Comparison of ENCODE assay signal across 25 cellular contexts in genomic region chr16:89705006-89705405, GRCh38. TPM values are rescaled to one million over a fixed set of nuclear protein-coding genes. Genes with fewer than 3 reads are reported as not detected.
DNase-seq lines count a peak whose midpoint lies in the region; ATAC-seq, FAIRE-seq and TF ChIP-seq lines count a peak whose summit lies in the region.
"Had no signal": no experiment of that assay in that cellular context is flagged by ENCODE, and none has a peak within 500 bp of the region (broad histone marks: within the 10 kb centered on the region; RNA-seq: fewer than 3 reads in every experiment).

No MANE protein-coding gene starts in this region.

- 82% methylated on average over 15 of the region's 15 CpGs for WGBS in HepG2 (ENCODE audit: low lambda C conversion rate)
- WGBS in right lobe of liver (ENCODE audit: insufficient coverage, low coverage, low lambda C conversion rate, missing lambda C conversion rate), result 77% methylated on average over 7 of the region's 15 CpGs
- WGBS in SK-N-SH (ENCODE audit: low lambda C conversion rate), result 54% methylated on average over 12 of the region's 15 CpGs

- POLR2A ChIA-PET in HepG2 (lab: Yijun Ruan, JAX), result interaction anchor here (1.2 to 2.8 kb wide), 4 partner anchors 14 to 218 kb away, joined by 4 to 12 read pairs (median 6); partner anchors contain the start of genes TUBB3 and VPS9D1
- POLR2A ChIA-PET in SK-N-SH (lab: Yijun Ruan, JAX), result interaction anchor here (1.5 kb wide), 1 partner anchor 217 kb away, joined by 7 read pairs; no protein-coding TSS in a partner anchor

- H4K20me1 ChIP-seq in HepG2 (ENCODE audit: insufficient read depth, low read length), result no peaks in the 10 kb centered on the region
- peaks cover 6% of the 10 kb centered on the region for H4K20me1 ChIP-seq in astrocyte (ENCODE audit: insufficient read depth, low read length)
- H4K20me1 ChIP-seq in SK-N-SH (ENCODE audit: insufficient read depth), result peaks cover 4% of the 10 kb centered on the region; the same call in 1 of the 2 replicates

- no peak for TF ChIP-seq EP300 in HepG2 (IDR thresholded peaks at IDR 0.05; ENCODE audit: low read depth in 2 of 2, low read length in 2 of 2)
- TF ChIP-seq EP300 in HepG2 (CRISPR knock-in tag; IDR thresholded peaks at IDR 0.05; ENCODE audit: borderline replicate concordance), result no peak
- no peak for TF ChIP-seq EP300 in SK-N-SH (IDR thresholded peaks at IDR 0.05; ENCODE audit: borderline replicate concordance in 1 of 2, low read depth in 1 of 2, low read length in 1 of 2)

- H3K27ac ChIP-seq in HepG2 (ENCODE audit: extremely low read length, insufficient read depth, low read length), result no peak overlapping the region
- H3K27ac ChIP-seq in right lobe of liver, result no peak overlapping the region
- no peak overlapping the region for H3K27ac ChIP-seq in astrocyte (ENCODE audit: low read depth, low read length)
- no peak overlapping the region for H3K27ac ChIP-seq in SK-N-SH (ENCODE audit: low read depth in 2 of 2, low read length in 1 of 2)

- no peak for ATAC-seq in HepG2
- ATAC-seq in right lobe of liver, result no peak
- no peak for ATAC-seq in GM21526 (IDR thresholded peaks at IDR 0.05; ENCODE audit: low FRiP score, unreplicated experiment)
- ATAC-seq in HG03520 (IDR thresholded peaks at IDR 0.05; ENCODE audit: unreplicated experiment), result no peak
- ATAC-seq: Right ventricle myocardium inferior had no signal

- peaks cover 13% of the 10 kb centered on the region for H3F3A ChIP-seq in SK-N-SH (replicated peaks; ENCODE audit: insufficient read depth)

- FAIRE-seq in HepG2 (lab: Jason Lieb, UNC), result peak; percentile 4
- no peak for FAIRE-seq in astrocyte (lab: Jason Lieb, UNC)
- FAIRE-seq: G401.6, GM12892, RCC 7860 had no signal

- in situ Hi-C loops in HepG2 (cut with HindIII; ENCODE audit: extremely low pct_ligation_motif_present, low pct_unique_long_range_greater_than_20kb), result loop anchor here (5.0 kb wide), 1 partner anchor 72 kb away; no protein-coding TSS in a partner anchor

- H3K4me3 ChIP-seq in HepG2 (replicated peaks in 1 of 3; ENCODE audit: insufficient read depth in 1 of 3, low read depth in 2 of 3, low read length in 3 of 3), result no peak overlapping the region
- H3K4me3 ChIP-seq in right lobe of liver, result no peak overlapping the region
- no peak overlapping the region for H3K4me3 ChIP-seq in astrocyte (ENCODE audit: insufficient read depth, low read depth, low read length)
- H3K4me3 ChIP-seq in SK-N-SH (ENCODE audit: low read depth in 2 of 2, low read length in 1 of 2), result no peak overlapping the region

- H3K27me3 ChIP-seq in HepG2 (ENCODE audit: control insufficient read depth in 1 of 2, insufficient read depth in 2 of 2, low read length in 2 of 2) (no peaks in the 10 kb centered on the region), right lobe of liver (no peaks in the 10 kb centered on the region), astrocyte (ENCODE audit: insufficient read depth, low read length) (no peaks in the 10 kb centered on the region), SK-N-SH (ENCODE audit: insufficient read depth) (no peaks in the 10 kb centered on the region)
- H3K27me3 ChIP-seq: BE2C had no signal

- no peaks in the 10 kb centered on the region for H3K9me2 ChIP-seq in SK-N-SH

- H3K4me2 ChIP-seq in HepG2 (ENCODE audit: low read depth, low read length) (no peak overlapping the region), astrocyte (ENCODE audit: low read length) (no peak overlapping the region), SK-N-SH (no peak overlapping the region)

- no peak for TF ChIP-seq RAD21 in HepG2 (CRISPR knock-in tag; IDR thresholded peaks at IDR 0.05)
- no peak for TF ChIP-seq RAD21 in SK-N-SH (IDR thresholded peaks at IDR 0.05; ENCODE audit: low read length)

- H3K9me3 Mint-ChIP-seq in astrocyte (ENCODE audit: unreplicated experiment) (no peaks in the 10 kb centered on the region), neural crest cell (no peaks in the 10 kb centered on the region)
- H3K9me3 Mint-ChIP-seq: CD4-positive, CD25-positive, alpha-beta regulatory T cell had no signal

- no TSS peak for BruUV-seq in HepG2 (replicated peaks; lab: Mats Ljungman, UMichigan)

- H3K36me3 Mint-ChIP-seq in astrocyte (ENCODE audit: low read depth, unreplicated experiment) (no peaks in the 10 kb centered on the region), neural crest cell (ENCODE audit: low read depth) (no peaks in the 10 kb centered on the region)
- H3K36me3 Mint-ChIP-seq: CD4-positive, CD25-positive, alpha-beta regulatory T cell had no signal

- peaks cover 17% of the 10 kb centered on the region for H3K4me1 ChIP-seq in HepG2 (ENCODE audit: insufficient read depth, low read length)
- H3K4me1 ChIP-seq in right lobe of liver, result peaks cover 0 to 9% (median 3%) of the 10 kb centered on the region in 4 donors
- peaks cover 11% of the 10 kb centered on the region for H3K4me1 ChIP-seq in astrocyte (ENCODE audit: insufficient read depth, low read length)
- peaks cover 6 to 12% of the 10 kb centered on the region in 2 experiments; a peak in 2 of 4 replicates for H3K4me1 ChIP-seq in SK-N-SH (ENCODE audit: control insufficient read depth in 1 of 2, insufficient read depth in 2 of 2, low read depth in 1 of 2, low read length in 1 of 2)

- DNase-seq in HepG2 (ENCODE audit: low spot score), result no peak
- DNase-seq in right lobe of liver, result no peak
- no peak for DNase-seq in astrocyte (ENCODE audit: low read depth)
- DNase-seq in neural crest cell (ENCODE audit: low read depth, low spot score), result no peak
- no peak for DNase-seq in MV-4-11 (lab: John Stamatoyannopoulos, UW)
- no peak for DNase-seq in SK-N-SH
- DNase-seq: BE2C; CD4-positive, CD25-positive, alpha-beta regulatory T cell; COR-L47; DMS 273 treated with DMSO at 0.1 percent for 48 hours; KBM-7; NCI-H1092 treated with DMSO at 0.1 percent for 48 hours; NCI-H146; NCI-H2029 treated with DMSO at 0.1 percent for 48 hours; NCI-H2171; NCI-H345; NCI-H524; NCI-H774; SW 1271 had no signal

- H3K79me2 ChIP-seq in HepG2 (ENCODE audit: insufficient read depth, low read length), result no peaks in the 10 kb centered on the region
- H3K79me2 ChIP-seq in astrocyte (ENCODE audit: insufficient read depth, low read length), result no peaks in the 10 kb centered on the region
- no peaks in the 10 kb centered on the region for H3K79me2 ChIP-seq in SK-N-SH (ENCODE audit: insufficient read depth)

- TF ChIP-seq CTCF in HepG2 (CRISPR knock-in tag; IDR thresholded peaks at IDR 0.05), result no peak
- TF ChIP-seq CTCF in right lobe of liver (IDR thresholded peaks at IDR 0.05), result no peak
- TF ChIP-seq CTCF in astrocyte (IDR thresholded peaks at IDR 0.05; ENCODE audit: insufficient read depth, low read depth, low read length), result no peak
- TF ChIP-seq CTCF in neural crest cell (conservative IDR thresholded peaks at IDR 0.05), result no peak
- TF ChIP-seq CTCF in SK-N-SH (IDR thresholded peaks at IDR 0.05), result no peak

- intact Hi-C loops in HepG2 (cut with micrococcal nuclease; ENCODE audit: unreplicated experiment) (loop anchor here (10.0 kb wide), 1 partner anchor 120 kb away; the partner anchor contains the start of gene SPIRE2), right lobe of liver (cut with DNase I) (loop anchor here (10.0 kb wide), 2 partner anchors 90 to 170 kb away; partner anchors contain the start of gene TCF25 (in 1 of the 2))

- H3K27me3 Mint-ChIP-seq in astrocyte (ENCODE audit: low read depth, unreplicated experiment) (no peaks in the 10 kb centered on the region), neural crest cell (ENCODE audit: low read depth) (peaks cover 3% of the 10 kb centered on the region)
- H3K27me3 Mint-ChIP-seq: CD4-positive, CD25-positive, alpha-beta regulatory T cell had no signal

- H3K9me3 ChIP-seq in HepG2 (ENCODE audit: low read length) (no peaks in the 10 kb centered on the region), right lobe of liver (no peaks in the 10 kb centered on the region), astrocyte (ENCODE audit: insufficient read depth, low read depth, low read length) (no peaks in the 10 kb centered on the region), SK-N-SH (no peaks in the 10 kb centered on the region)
- H3K9me3 ChIP-seq: BE2C had no signal

- TF ChIP-seq POLR2A in HepG2 (IDR thresholded peaks at IDR 0.05; ENCODE audit: insufficient read depth in 1 of 2, low read depth in 2 of 2, low read length in 2 of 2) (no peak), right lobe of liver (IDR thresholded peaks at IDR 0.05) (no peak)

- CTCF ChIA-PET in HepG2 (lab: Yijun Ruan, JAX; ENCODE audit: low intra/inter-chr PET ratio, low total read pairs) (no interaction called here), SK-N-SH (lab: Yijun Ruan, JAX) (interaction anchor here (1.0 to 2.3 kb wide), 6 partner anchors 19 to 218 kb away, joined by 3 to 22 read pairs (median 10); partner anchors contain the start of gene TUBB3)

- no peaks in the 10 kb centered on the region for H3K4me1 Mint-ChIP-seq in astrocyte (ENCODE audit: low read depth, unreplicated experiment)
- peaks cover 12% of the 10 kb centered on the region for H3K4me1 Mint-ChIP-seq in neural crest cell

- H3K36me3 ChIP-seq in HepG2 (replicated peaks in 1 of 2; ENCODE audit: control insufficient read depth in 1 of 2, insufficient read depth in 2 of 2, low read length in 2 of 2) (no peaks in the 10 kb centered on the region; a peak in 1 of 5 replicates), right lobe of liver (no peaks in the 10 kb centered on the region), astrocyte (ENCODE audit: insufficient read depth, low read length) (no peaks in the 10 kb centered on the region), SK-N-SH (replicated peaks in 1 of 2; ENCODE audit: control insufficient read depth in 1 of 2, insufficient read depth in 2 of 2, low read length in 1 of 2) (no peaks in the 10 kb centered on the region)
- H3K36me3 ChIP-seq: BE2C had no signal

- H2AFZ ChIP-seq in HepG2 (ENCODE audit: low read length), result no peak overlapping the region
- no peak overlapping the region for H2AFZ ChIP-seq in astrocyte (ENCODE audit: low read depth, low read length)
- H2AFZ ChIP-seq in SK-N-SH (ENCODE audit: low read depth), result no peak overlapping the region

- H3K4me3 Mint-ChIP-seq in astrocyte (ENCODE audit: unreplicated experiment), result peak overlapping the region; percentile 45
- peak overlapping the region; percentile 52 for H3K4me3 Mint-ChIP-seq in neural crest cell

- no peak overlapping the region for H3K27ac Mint-ChIP-seq in astrocyte (ENCODE audit: unreplicated experiment)
- H3K27ac Mint-ChIP-seq in neural crest cell (ENCODE audit: unreplicated experiment), result no peak overlapping the region

- H3K9ac ChIP-seq in HepG2 (ENCODE audit: insufficient read depth, low read depth, low read length), result no peak overlapping the region
- H3K9ac ChIP-seq in astrocyte (ENCODE audit: low read length), result no peak overlapping the region
- no peak overlapping the region for H3K9ac ChIP-seq in SK-N-SH

RNA-seq across cellular contexts. Expression of gene SPATA2L, which starts 3.5 kb away (rescaled TPM):
- 17.0 and 20.7 TPM in 2 replicates for total RNA-seq in HepG2 (2016; rRNA removed; fragmentation: Illumina TruSeq; extraction: Trizol)
- total RNA-seq in HepG2 (2016; cell fraction: cytosol; rRNA removed; fragmentation: Illumina TruSeq; extraction: Trizol; ENCODE audit: low read depth), result 5.1 and 5.8 TPM in 2 replicates
- 16.3 and 20.7 TPM in 2 replicates for total RNA-seq in HepG2 (2016; cell fraction: insoluble cytoplasmic fraction; rRNA removed; fragmentation: Illumina TruSeq; extraction: Trizol)
- total RNA-seq in HepG2 (2016; cell fraction: membrane; rRNA removed; fragmentation: Illumina TruSeq; extraction: Trizol), result 12.5 and 13.4 TPM in 2 replicates
- total RNA-seq in HepG2 (2016; cell fraction: nucleus; rRNA removed; fragmentation: Illumina TruSeq; extraction: Trizol), result 9.5 and 13.5 TPM in 2 replicates
- 9.1 and 11.8 TPM in 2 replicates for polyA plus RNA-seq in HepG2 (2011; rRNA removed)
- 13.4 and 23.3 TPM in 2 replicates for polyA plus RNA-seq in HepG2 (2011; cell fraction: cytosol; rRNA removed)
- 26.3 and 28.3 TPM in 2 replicates for polyA plus RNA-seq in HepG2 (2011; cell fraction: nucleus; rRNA removed)
- polyA plus RNA-seq in HepG2 (2012), result 6.8 and 12.5 TPM in 2 replicates
- polyA plus RNA-seq in HepG2 (2016; cell fraction: cytosol; fragmentation: Illumina TruSeq; extraction: Trizol; ENCODE audit: low read depth), result 3.0 and 3.1 TPM in 2 replicates
- 13.3 and 14.0 TPM in 2 replicates for polyA plus RNA-seq in HepG2 (2016; cell fraction: insoluble cytoplasmic fraction; fragmentation: Illumina TruSeq; extraction: Trizol; ENCODE audit: low read depth)
- 5.3 and 7.7 TPM in 2 replicates for polyA plus RNA-seq in HepG2 (2016; cell fraction: membrane; fragmentation: Illumina TruSeq; extraction: Trizol; ENCODE audit: low read depth)
- polyA plus RNA-seq in HepG2 (2016; cell fraction: nucleus; fragmentation: Illumina TruSeq; extraction: Trizol; ENCODE audit: insufficient read depth, low read depth), result 14.9 and 15.5 TPM in 2 replicates
- polyA minus RNA-seq in HepG2 (2011; rRNA and poly(A)+ RNA removed; ENCODE audit: low replicate concordance), result 3.5 and 31.4 TPM in 2 replicates
- 16.7 and 20.7 TPM in 2 replicates for polyA minus RNA-seq in HepG2 (2011; cell fraction: cytosol; rRNA and poly(A)+ RNA removed)
- 8.8 and 8.9 TPM in 2 replicates for polyA minus RNA-seq in HepG2 (2011; cell fraction: nucleus; rRNA and poly(A)+ RNA removed)
- total RNA-seq in right lobe of liver, result 10 to 100 TPM in 3 of 6 experiments, 1 to 10 TPM in 3; 5.6 to 17.9 (median 11.2) TPM
- total RNA-seq in astrocyte, result 9.8 and 10.8 TPM in 2 replicates
- 8.6 and 10.6 TPM in 2 replicates for total RNA-seq in neural crest cell
- 7.8 and 8.6 TPM in 2 replicates for polyA plus RNA-seq in SK-N-SH (2012; rRNA removed)
- 3.8 and 6.4 TPM in 2 replicates for polyA plus RNA-seq in SK-N-SH (2012; cell fraction: cytosol; rRNA removed)
- 12.2 and 23.8 TPM in 2 replicates for polyA plus RNA-seq in SK-N-SH (2012; cell fraction: nucleus; rRNA removed)

RNA-seq across cellular contexts. Expression of gene VPS9D1, which starts 15.7 kb away (rescaled TPM):
- total RNA-seq in HepG2 (2016; rRNA removed; fragmentation: Illumina TruSeq; extraction: Trizol), result 3.8 and 10.1 TPM in 2 replicates
- total RNA-seq in HepG2 (2016; cell fraction: cytosol; rRNA removed; fragmentation: Illumina TruSeq; extraction: Trizol; ENCODE audit: low read depth), result 2.4 and 3.2 TPM in 2 replicates
- 4.2 and 9.2 TPM in 2 replicates for total RNA-seq in HepG2 (2016; cell fraction: insoluble cytoplasmic fraction; rRNA removed; fragmentation: Illumina TruSeq; extraction: Trizol)
- 5.2 and 6.8 TPM in 2 replicates for total RNA-seq in HepG2 (2016; cell fraction: membrane; rRNA removed; fragmentation: Illumina TruSeq; extraction: Trizol)
- 13.1 and 15.5 TPM in 2 replicates for total RNA-seq in HepG2 (2016; cell fraction: nucleus; rRNA removed; fragmentation: Illumina TruSeq; extraction: Trizol)
- polyA plus RNA-seq in HepG2 (2011; rRNA removed), result 13.2 and 18.6 TPM in 2 replicates
- 4.5 and 5.7 TPM in 2 replicates for polyA plus RNA-seq in HepG2 (2011; cell fraction: cytosol; rRNA removed)
- polyA plus RNA-seq in HepG2 (2011; cell fraction: nucleus; rRNA removed), result 111 and 130 TPM in 2 replicates
- polyA plus RNA-seq in HepG2 (2012), result 7.5 and 10.0 TPM in 2 replicates
- polyA plus RNA-seq in HepG2 (2016; cell fraction: cytosol; fragmentation: Illumina TruSeq; extraction: Trizol; ENCODE audit: low read depth), result 2.5 and 3.3 TPM in 2 replicates
- 4.6 and 6.5 TPM in 2 replicates for polyA plus RNA-seq in HepG2 (2016; cell fraction: insoluble cytoplasmic fraction; fragmentation: Illumina TruSeq; extraction: Trizol; ENCODE audit: low read depth)
- polyA plus RNA-seq in HepG2 (2016; cell fraction: membrane; fragmentation: Illumina TruSeq; extraction: Trizol; ENCODE audit: low read depth), result 5.7 and 6.3 TPM in 2 replicates
- 51.9 and 55.4 TPM in 2 replicates for polyA plus RNA-seq in HepG2 (2016; cell fraction: nucleus; fragmentation: Illumina TruSeq; extraction: Trizol; ENCODE audit: insufficient read depth, low read depth)
- polyA minus RNA-seq in HepG2 (2011; rRNA and poly(A)+ RNA removed; ENCODE audit: low replicate concordance), result 4.4 and 8.1 TPM in 2 replicates
- 2.2 and 5.0 TPM in 2 replicates for polyA minus RNA-seq in HepG2 (2011; cell fraction: cytosol; rRNA and poly(A)+ RNA removed)
- polyA minus RNA-seq in HepG2 (2011; cell fraction: nucleus; rRNA and poly(A)+ RNA removed), result 6.8 and 7.5 TPM in 2 replicates
- 10 to 100 TPM in 3 of 6 experiments, 1 to 10 TPM in 3; 5.6 to 12.4 (median 9.4) TPM for total RNA-seq in right lobe of liver
- 11.3 and 12.4 TPM in 2 replicates for total RNA-seq in astrocyte
- 18.0 and 20.2 TPM in 2 replicates for total RNA-seq in neural crest cell
- polyA plus RNA-seq in SK-N-SH (2012; rRNA removed), result 9.2 and 10.1 TPM in 2 replicates
- polyA plus RNA-seq in SK-N-SH (2012; cell fraction: cytosol; rRNA removed), result 2.8 and 4.8 TPM in 2 replicates
- 50.4 and 75.0 TPM in 2 replicates for polyA plus RNA-seq in SK-N-SH (2012; cell fraction: nucleus; rRNA removed)

RNA-seq across cellular contexts. Expression of gene ZNF276, which starts 16.3 kb away (rescaled TPM):
- total RNA-seq in HepG2 (2016; rRNA removed; fragmentation: Illumina TruSeq; extraction: Trizol) (6.8 and 17.7 TPM in 2 replicates), right lobe of liver (10 to 100 TPM in 2 of 6 experiments, 1 to 10 TPM in 4; 6.9 to 13.4 (median 9.1) TPM), astrocyte (21.6 and 22.2 TPM in 2 replicates), neural crest cell (31.6 and 32.9 TPM in 2 replicates)
- total RNA-seq in HepG2 (2016; cell fraction: cytosol; rRNA removed; fragmentation: Illumina TruSeq; extraction: Trizol; ENCODE audit: low read depth), result 4.4 and 4.7 TPM in 2 replicates
- 4.5 and 15.9 TPM in 2 replicates for total RNA-seq in HepG2 (2016; cell fraction: insoluble cytoplasmic fraction; rRNA removed; fragmentation: Illumina TruSeq; extraction: Trizol)
- 5.4 and 8.2 TPM in 2 replicates for total RNA-seq in HepG2 (2016; cell fraction: membrane; rRNA removed; fragmentation: Illumina TruSeq; extraction: Trizol)
- 22.3 and 26.8 TPM in 2 replicates for total RNA-seq in HepG2 (2016; cell fraction: nucleus; rRNA removed; fragmentation: Illumina TruSeq; extraction: Trizol)
- polyA plus RNA-seq in HepG2 (2011; rRNA removed) (18.0 and 24.3 TPM in 2 replicates), SK-N-SH (2012; rRNA removed) (24.9 and 27.0 TPM in 2 replicates)
- 8.0 and 12.2 TPM in 2 replicates for polyA plus RNA-seq in HepG2 (2011; cell fraction: cytosol; rRNA removed)
- polyA plus RNA-seq in HepG2 (2011; cell fraction: nucleus; rRNA removed), result 148 and 167 TPM in 2 replicates
- polyA plus RNA-seq in HepG2 (2012), result 16.1 and 20.0 TPM in 2 replicates
- polyA plus RNA-seq in HepG2 (2016; cell fraction: cytosol; fragmentation: Illumina TruSeq; extraction: Trizol; ENCODE audit: low read depth), result 2.3 and 3.4 TPM in 2 replicates
- 7.0 and 9.8 TPM in 2 replicates for polyA plus RNA-seq in HepG2 (2016; cell fraction: insoluble cytoplasmic fraction; fragmentation: Illumina TruSeq; extraction: Trizol; ENCODE audit: low read depth)
- polyA plus RNA-seq in HepG2 (2016; cell fraction: membrane; fragmentation: Illumina TruSeq; extraction: Trizol; ENCODE audit: low read depth), result 4.7 and 8.3 TPM in 2 replicates
- 66.1 and 72.8 TPM in 2 replicates for polyA plus RNA-seq in HepG2 (2016; cell fraction: nucleus; fragmentation: Illumina TruSeq; extraction: Trizol; ENCODE audit: insufficient read depth, low read depth)
- 14.5 and 22.1 TPM in 2 replicates for polyA minus RNA-seq in HepG2 (2011; rRNA and poly(A)+ RNA removed; ENCODE audit: low replicate concordance)
- 4.0 and 6.3 TPM in 2 replicates for polyA minus RNA-seq in HepG2 (2011; cell fraction: cytosol; rRNA and poly(A)+ RNA removed)
- 27.8 and 28.5 TPM in 2 replicates for polyA minus RNA-seq in HepG2 (2011; cell fraction: nucleus; rRNA and poly(A)+ RNA removed)
- 7.7 and 10.6 TPM in 2 replicates for polyA plus RNA-seq in SK-N-SH (2012; cell fraction: cytosol; rRNA removed)
- 165 and 173 TPM in 2 replicates for polyA plus RNA-seq in SK-N-SH (2012; cell fraction: nucleus; rRNA removed)

RNA-seq across cellular contexts. Expression of gene CDK10, which starts 18.5 kb away (rescaled TPM):
- total RNA-seq in HepG2 (2016; rRNA removed; fragmentation: Illumina TruSeq; extraction: Trizol) (1.2 and 2.5 TPM in 2 replicates), right lobe of liver (10 to 100 TPM; 35.0 to 72.2 (median 53.7) TPM), astrocyte (40.5 and 41.7 TPM in 2 replicates), neural crest cell (127 and 131 TPM in 2 replicates)
- 4.2 and 5.8 TPM in 2 replicates for total RNA-seq in HepG2 (2016; cell fraction: cytosol; rRNA removed; fragmentation: Illumina TruSeq; extraction: Trizol; ENCODE audit: low read depth)
- 1.4 and 2.6 TPM in 2 replicates for total RNA-seq in HepG2 (2016; cell fraction: insoluble cytoplasmic fraction; rRNA removed; fragmentation: Illumina TruSeq; extraction: Trizol)
- total RNA-seq in HepG2 (2016; cell fraction: membrane; rRNA removed; fragmentation: Illumina TruSeq; extraction: Trizol), result 3.5 TPM in 2 replicates
- total RNA-seq in HepG2 (2016; cell fraction: nucleus; rRNA removed; fragmentation: Illumina TruSeq; extraction: Trizol), result 2.4 and 3.5 TPM in 2 replicates
- polyA plus RNA-seq in HepG2 (2011; rRNA removed) (3.9 and 4.3 TPM in 2 replicates), SK-N-SH (2012; rRNA removed) (84.7 and 94.5 TPM in 2 replicates)
- polyA plus RNA-seq in HepG2 (2011; cell fraction: cytosol; rRNA removed), result 1.5 and 2.1 TPM in 2 replicates
- polyA plus RNA-seq in HepG2 (2011; cell fraction: nucleus; rRNA removed), result 28.1 and 29.8 TPM in 2 replicates
- polyA plus RNA-seq in HepG2 (2012), result 2.7 and 6.1 TPM in 2 replicates
- polyA plus RNA-seq in HepG2 (2016; cell fraction: cytosol; fragmentation: Illumina TruSeq; extraction: Trizol; ENCODE audit: low read depth), result 1.1 TPM in 2 replicates
- 1.1 and 1.2 TPM in 2 replicates for polyA plus RNA-seq in HepG2 (2016; cell fraction: insoluble cytoplasmic fraction; fragmentation: Illumina TruSeq; extraction: Trizol; ENCODE audit: low read depth)
- polyA plus RNA-seq in HepG2 (2016; cell fraction: membrane; fragmentation: Illumina TruSeq; extraction: Trizol; ENCODE audit: low read depth), result 1.0 and 1.2 TPM in 2 replicates
- polyA plus RNA-seq in HepG2 (2016; cell fraction: nucleus; fragmentation: Illumina TruSeq; extraction: Trizol; ENCODE audit: insufficient read depth, low read depth), result 11.0 and 12.6 TPM in 2 replicates
- polyA minus RNA-seq in HepG2 (2011; rRNA and poly(A)+ RNA removed; ENCODE audit: low replicate concordance), result 2.9 and 43.1 TPM in 2 replicates
- polyA minus RNA-seq in HepG2 (2011; cell fraction: cytosol; rRNA and poly(A)+ RNA removed), result 1.6 and 2.8 TPM in 2 replicates
- polyA minus RNA-seq in HepG2 (2011; cell fraction: nucleus; rRNA and poly(A)+ RNA removed), result 4.5 and 5.8 TPM in 2 replicates
- polyA plus RNA-seq in SK-N-SH (2012; cell fraction: cytosol; rRNA removed), result 25.8 and 40.4 TPM in 2 replicates
- polyA plus RNA-seq in SK-N-SH (2012; cell fraction: nucleus; rRNA removed), result 517 and 551 TPM in 2 replicates

RNA-seq across cellular contexts. Expression of gene SPATA33, which starts 47.4 kb away (rescaled TPM):
- total RNA-seq in HepG2 (2016; rRNA removed; fragmentation: Illumina TruSeq; extraction: Trizol) (11.0 and 11.2 TPM in 2 replicates), right lobe of liver (1 to 10 TPM; 1.8 to 5.0 (median 3.3) TPM), astrocyte (11.8 and 12.3 TPM in 2 replicates), neural crest cell (41.7 and 42.6 TPM in 2 replicates)
- total RNA-seq in HepG2 (2016; cell fraction: cytosol; rRNA removed; fragmentation: Illumina TruSeq; extraction: Trizol; ENCODE audit: low read depth), result 9.1 and 14.3 TPM in 2 replicates
- 11.7 and 12.8 TPM in 2 replicates for total RNA-seq in HepG2 (2016; cell fraction: insoluble cytoplasmic fraction; rRNA removed; fragmentation: Illumina TruSeq; extraction: Trizol)
- 14.6 and 17.6 TPM in 2 replicates for total RNA-seq in HepG2 (2016; cell fraction: membrane; rRNA removed; fragmentation: Illumina TruSeq; extraction: Trizol)
- 9.0 and 10.4 TPM in 2 replicates for total RNA-seq in HepG2 (2016; cell fraction: nucleus; rRNA removed; fragmentation: Illumina TruSeq; extraction: Trizol)
- polyA plus RNA-seq in HepG2 (2011; rRNA removed) (5.7 and 6.3 TPM in 2 replicates), SK-N-SH (2012; rRNA removed) (7.2 and 8.5 TPM in 2 replicates)
- polyA plus RNA-seq in HepG2 (2011; cell fraction: cytosol; rRNA removed), result 3.3 and 3.5 TPM in 2 replicates
- polyA plus RNA-seq in HepG2 (2011; cell fraction: nucleus; rRNA removed), result 14.9 and 16.4 TPM in 2 replicates
- polyA plus RNA-seq in HepG2 (2012), result 8.1 and 9.7 TPM in 2 replicates
- polyA plus RNA-seq in HepG2 (2016; cell fraction: cytosol; fragmentation: Illumina TruSeq; extraction: Trizol; ENCODE audit: low read depth), result 17.1 and 17.6 TPM in 2 replicates
- polyA plus RNA-seq in HepG2 (2016; cell fraction: insoluble cytoplasmic fraction; fragmentation: Illumina TruSeq; extraction: Trizol; ENCODE audit: low read depth), result 12.9 and 16.7 TPM in 2 replicates
- polyA plus RNA-seq in HepG2 (2016; cell fraction: membrane; fragmentation: Illumina TruSeq; extraction: Trizol; ENCODE audit: low read depth), result 20.1 and 25.8 TPM in 2 replicates
- polyA plus RNA-seq in HepG2 (2016; cell fraction: nucleus; fragmentation: Illumina TruSeq; extraction: Trizol; ENCODE audit: insufficient read depth, low read depth), result 25.8 and 32.4 TPM in 2 replicates
- 6.0 and 18.6 TPM in 2 replicates for polyA minus RNA-seq in HepG2 (2011; rRNA and poly(A)+ RNA removed; ENCODE audit: low replicate concordance)
- 1.4 and 1.8 TPM in 2 replicates for polyA minus RNA-seq in HepG2 (2011; cell fraction: cytosol; rRNA and poly(A)+ RNA removed)
- polyA minus RNA-seq in HepG2 (2011; cell fraction: nucleus; rRNA and poly(A)+ RNA removed), result 7.2 and 7.7 TPM in 2 replicates
- polyA plus RNA-seq in SK-N-SH (2012; cell fraction: cytosol; rRNA removed), result 4.7 and 5.6 TPM in 2 replicates
- 25.2 and 26.5 TPM in 2 replicates for polyA plus RNA-seq in SK-N-SH (2012; cell fraction: nucleus; rRNA removed)
